Comparison of ENCODE assay signal across 8 cellular contexts in the genomic region with DNA sequence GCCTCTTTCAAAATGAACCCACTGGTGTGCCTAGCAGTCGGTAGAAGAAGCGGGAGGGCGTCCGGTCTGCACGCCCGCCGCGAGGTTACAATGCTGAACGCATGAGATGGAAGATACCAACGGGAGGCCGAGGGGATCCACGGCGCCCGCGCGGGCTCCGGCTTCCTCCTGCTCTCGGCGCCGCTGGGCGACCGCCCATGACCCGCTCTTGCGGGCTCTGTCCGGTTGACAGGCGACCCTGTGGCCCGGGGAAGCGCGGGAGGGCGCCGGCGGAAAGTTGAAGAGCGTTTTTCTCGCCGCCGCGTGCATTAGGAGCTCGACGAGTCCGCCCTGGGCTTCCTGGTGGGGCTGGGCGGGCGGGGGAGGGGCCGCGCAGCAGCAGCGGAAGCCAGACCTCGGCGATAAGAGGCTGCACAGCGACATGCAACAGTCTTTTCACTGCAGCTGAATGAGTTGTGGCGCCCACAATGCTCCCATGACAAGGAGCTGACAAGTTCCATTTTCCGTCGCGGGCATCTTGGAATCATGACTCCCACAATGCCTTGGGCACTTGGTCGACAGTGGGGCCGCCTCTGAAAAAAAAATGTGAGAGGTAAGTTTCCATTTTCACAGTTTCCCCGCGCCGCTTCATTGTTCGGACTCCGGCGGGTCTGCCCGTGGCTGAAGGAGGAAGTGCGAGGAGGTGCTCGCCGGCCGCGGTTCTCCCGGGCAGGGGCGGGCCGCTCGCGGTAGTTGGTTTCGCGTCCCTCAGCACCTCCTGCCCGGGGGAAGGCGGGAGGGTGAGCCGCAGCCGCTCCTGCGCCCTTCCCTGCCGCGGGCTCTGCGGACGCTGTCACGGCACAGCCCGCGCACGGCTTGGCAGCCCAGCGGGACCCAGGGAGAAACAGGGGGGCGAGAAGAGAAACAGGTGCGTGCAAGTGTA. TPM values are rescaled to one million over a fixed set of nuclear protein-coding genes. Genes with fewer than 3 reads are reported as not detected.
DNase-seq lines count a peak whose midpoint lies in the region; ATAC-seq, FAIRE-seq and TF ChIP-seq lines count a peak whose summit lies in the region.

A gene with protein sequence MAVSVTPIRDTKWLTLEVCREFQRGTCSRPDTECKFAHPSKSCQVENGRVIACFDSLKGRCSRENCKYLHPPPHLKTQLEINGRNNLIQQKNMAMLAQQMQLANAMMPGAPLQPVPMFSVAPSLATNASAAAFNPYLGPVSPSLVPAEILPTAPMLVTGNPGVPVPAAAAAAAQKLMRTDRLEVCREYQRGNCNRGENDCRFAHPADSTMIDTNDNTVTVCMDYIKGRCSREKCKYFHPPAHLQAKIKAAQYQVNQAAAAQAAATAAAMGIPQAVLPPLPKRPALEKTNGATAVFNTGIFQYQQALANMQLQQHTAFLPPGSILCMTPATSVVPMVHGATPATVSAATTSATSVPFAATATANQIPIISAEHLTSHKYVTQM (plus strand): TSS at position 429 of the 922 bp plus-strand sequence. CDS start 31,265 bp downstream, outside the sequence.

- intact Hi-C loops in kidney (cut with DNase I): no loop called here

- no peaks in the 10 kb centered on the region for H3K9me3 ChIP-seq in kidney (ENCODE audit: control insufficient read depth in 1 of 2, low read length in 2 of 2)

- peak within 1 kb of the TSS; percentile 94 to 95 for H3K4me3 ChIP-seq in kidney (ENCODE audit: low read length in 2 of 2)

- no peak for FAIRE-seq in kidney (lab: Jason Lieb, UNC)

- peak within 1 kb of the TSS; percentile 90 to 95 for H3K9ac ChIP-seq in kidney (ENCODE audit: low read length in 2 of 2)

- no peak for TF ChIP-seq CTCF in kidney (IDR thresholded peaks at IDR 0.05; ENCODE audit: borderline replicate concordance, extremely low read depth, insufficient read depth)

- H3K36me3 ChIP-seq in kidney (ENCODE audit: control insufficient read depth in 1 of 2, insufficient read depth in 2 of 2, low read length in 2 of 2): no peaks in the 10 kb centered on the region

- H3K27ac ChIP-seq in kidney (ENCODE audit: low read depth in 2 of 2, low read length in 2 of 2): peak within 1 kb of the TSS; percentile 95 to 99

- peak; percentile 45 for DNase-seq in AG08396 (ENCODE audit: low spot score)
- DNase-seq in NCI-H460 (ENCODE audit: extremely low read depth, low read depth): peak; percentile 62
- DNase-seq in activated CD4-positive, alpha-beta T cell treated with anti-CD3 and anti-CD28 coated beads for 24 hours (ENCODE audit: low read depth in 2 of 2): peak; percentile 66 to 71
- peak; percentile 24 to 30 for DNase-seq in cerebellar nuclear complex (lab: John Stamatoyannopoulos, UW)
- DNase-seq in kidney: peak; percentile 95
- peak; percentile 90 for DNase-seq in stimulated activated CD4-positive, alpha-beta T cell treated with anti-CD3 and anti-CD28 coated beads, Interleukin-15, amount 100 ng/mL, for 24 hours

- H3K4me1 ChIP-seq in kidney (ENCODE audit: control insufficient read depth in 1 of 2, insufficient read depth in 1 of 2, low read depth in 1 of 2, low read length in 2 of 2): peaks cover 12 to 18% of the 10 kb centered on the region in 2 donors

- ATAC-seq in GM19035 (IDR thresholded peaks at IDR 0.05; ENCODE audit: unreplicated experiment) (peak; percentile 70), HG03342 (IDR thresholded peaks at IDR 0.05; ENCODE audit: unreplicated experiment) (peak; percentile 60)

RNA-seq across cellular contexts. Expression of the gene that starts here (rescaled TPM):
- 130 and 132 TPM in 2 replicates for total RNA-seq in NCI-H460 (2014; rRNA removed; shearing (Covaris generic))
- polyA plus RNA-seq in NCI-H460 (2014; cell fraction: nucleus; rRNA removed): 45.3 and 80.7 TPM in 2 replicates
- total RNA-seq in kidney: 167 TPM
- polyA plus RNA-seq in kidney (ENCODE audit: insufficient read depth, low read depth, low replicate concordance): 22.0 TPM

Comparison
In these comparisons a context has a peak if more than half of its experiments do, and no peak if none do; other contexts are left out.
1. Peak in every context shown above with its lines: DNase-seq, ATAC-seq, H3K4me3 ChIP-seq and H3K27ac ChIP-seq.
2. DNase-seq: peak in every context shown above with its lines; median percentile 95 in kidney; 90 in stimulated activated CD4-positive, alpha-beta T cell treated with anti-CD3 and anti-CD28 coated beads, Interleukin-15, amount 100 ng/mL, for 24 hours; 68 in activated CD4-positive, alpha-beta T cell treated with anti-CD3 and anti-CD28 coated beads for 24 hours; 62 in NCI-H460; 45 in AG08396; 27 in cerebellar nuclear complex.